Comparison of ENCODE assay signal across 13 cellular contexts in the genomic region with DNA sequence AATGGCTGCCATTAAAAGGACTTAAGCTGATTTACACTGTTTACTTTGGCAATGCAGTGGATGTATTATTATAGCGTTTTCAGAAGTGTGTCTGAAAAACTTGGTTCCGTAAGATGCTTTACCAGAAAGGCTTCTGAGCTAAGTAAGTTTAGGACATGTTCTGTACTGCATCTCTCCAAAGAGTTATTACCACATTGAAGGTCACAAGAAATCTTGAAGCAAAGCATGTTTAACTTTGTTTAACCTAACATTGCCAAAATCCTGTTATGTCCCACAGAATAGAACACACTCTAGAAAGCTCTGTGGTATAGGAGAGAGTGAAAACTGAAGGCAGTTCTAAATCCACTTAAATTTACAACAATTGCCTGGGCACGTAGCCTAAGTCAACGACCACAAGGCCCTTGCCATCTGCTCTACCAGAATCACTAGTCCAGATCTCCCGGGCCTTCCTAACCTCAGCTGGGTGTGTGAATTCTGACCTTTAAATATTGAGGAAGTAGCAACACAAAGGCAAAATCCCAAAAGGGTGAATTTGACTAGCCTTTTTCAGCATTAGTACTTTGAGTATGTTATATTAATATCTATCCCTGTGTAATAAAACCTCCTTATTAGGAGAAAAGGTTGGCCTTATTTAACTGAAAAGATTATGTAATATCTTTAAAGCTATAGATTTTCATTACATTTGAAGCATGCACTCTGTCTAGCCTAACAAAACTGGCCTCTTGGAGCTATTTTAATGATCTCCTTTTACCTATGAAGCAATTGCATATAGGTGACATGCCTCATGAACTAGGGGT. TPM values are rescaled to one million over a fixed set of nuclear protein-coding genes. Genes with fewer than 3 reads are reported as not detected.
A peak's percentile ranks its signal among the peaks of the same experiment; 100 is the strongest.
DNase-seq lines count a peak whose midpoint lies in the region; ATAC-seq, FAIRE-seq and TF ChIP-seq lines count a peak whose summit lies in the region.
"Had no signal": no experiment of that assay in that cellular context is flagged by ENCODE, and none has a peak within 500 bp of the region (broad histone marks: within the 10 kb centered on the region; RNA-seq: fewer than 3 reads in every experiment).

No MANE protein-coding gene starts in this region.

- H3K9me3 ChIP-seq in astrocyte (ENCODE audit: insufficient read depth, low read depth, low read length), result no peaks in the 10 kb centered on the region
- H3K9me3 ChIP-seq in muscle layer of colon (ENCODE audit: low read length), result no peaks in the 10 kb centered on the region
- peaks cover 4% of the 10 kb centered on the region for H3K9me3 ChIP-seq in T-helper 17 cell (ENCODE audit: control insufficient read depth, low read length, poor library complexity, severe bottlenecking)

- no peaks in the 10 kb centered on the region for H3K79me2 ChIP-seq in astrocyte (ENCODE audit: insufficient read depth, low read length)

- no peaks in the 10 kb centered on the region for H3K27me3 ChIP-seq in astrocyte (ENCODE audit: insufficient read depth, low read length)
- no peaks in the 10 kb centered on the region for H3K27me3 ChIP-seq in muscle layer of colon (ENCODE audit: control insufficient read depth in 1 of 2, insufficient read depth in 2 of 2, low read length in 2 of 2)

- H3K4me3 Mint-ChIP-seq in astrocyte (ENCODE audit: unreplicated experiment), result no peak overlapping the region
- H3K4me3 Mint-ChIP-seq in T-helper 17 cell, result no peak overlapping the region
- H3K4me3 Mint-ChIP-seq in effector memory CD8-positive, alpha-beta T cell, result no peak overlapping the region
- H3K4me3 Mint-ChIP-seq: activated CD8-positive, alpha-beta memory T cell treated with anti-CD3 and anti-CD28 coated beads, Interleukin-2, amount 10 ng/mL, durations not matched to agents 7 days and 5 days; dendritic cell treated with granulocyte-macrophage colony-stimulating factor and Interleukin-4, amounts not matched to agents 40 ng/mL and 50 ng/mL, for 4 days had no signal

- peak; percentile 92 for DNase-seq in DMS153 treated with DMSO at 0.1 percent for 48 hours (lab: John Stamatoyannopoulos, UW; ENCODE audit: unreplicated experiment)
- peak; percentile 95 for DNase-seq in NCI-H2029 treated with DMSO at 0.1 percent for 48 hours (lab: John Stamatoyannopoulos, UW)
- DNase-seq in astrocyte (ENCODE audit: low read depth), result peak; percentile 31
- no peak for DNase-seq in T-helper 17 cell
- no peak for DNase-seq in effector memory CD8-positive, alpha-beta T cell
- no peak for DNase-seq in SKM-1 treated with dmso at 0.1 percent for 144 hours (lab: John Stamatoyannopoulos, UW; ENCODE audit: unreplicated experiment)
- DNase-seq in central memory CD4-positive, alpha-beta T cell, result no peak
- DNase-seq: activated CD8-positive, alpha-beta memory T cell treated with anti-CD3 and anti-CD28 coated beads, Interleukin-2, amount 10 ng/mL, durations not matched to agents 7 days and 5 days; retina; SIG-M5 had no signal

- H3K4me3 ChIP-seq in astrocyte (ENCODE audit: insufficient read depth, low read depth, low read length) (no peak overlapping the region), muscle layer of colon (ENCODE audit: low read depth in 1 of 2, low read length in 2 of 2) (no peak overlapping the region)

- H4K20me1 ChIP-seq in astrocyte (ENCODE audit: insufficient read depth, low read length), result no peaks in the 10 kb centered on the region

- H3K9ac ChIP-seq in astrocyte (ENCODE audit: low read length) (no peak overlapping the region), muscle layer of colon (ENCODE audit: low read length) (no peak overlapping the region)

- TF ChIP-seq CTCF in astrocyte (IDR thresholded peaks at IDR 0.05; ENCODE audit: insufficient read depth, low read depth, low read length), result no peak

- H3K9me3 Mint-ChIP-seq in astrocyte (ENCODE audit: unreplicated experiment), result no peaks in the 10 kb centered on the region
- H3K9me3 Mint-ChIP-seq in effector memory CD8-positive, alpha-beta T cell, result peaks cover 0 to 2% of the 10 kb centered on the region in 2 donors
- H3K9me3 Mint-ChIP-seq: dendritic cell treated with granulocyte-macrophage colony-stimulating factor and Interleukin-4, amounts not matched to agents 40 ng/mL and 50 ng/mL, for 4 days had no signal

- ATAC-seq in T-helper 17 cell, result no peak
- no peak for ATAC-seq in effector memory CD8-positive, alpha-beta T cell (replicated peaks)
- ATAC-seq: activated CD8-positive, alpha-beta memory T cell treated with anti-CD3 and anti-CD28 coated beads, Interleukin-2, amount 10 ng/mL, durations not matched to agents 7 days and 5 days had no signal

- H3K4me1 Mint-ChIP-seq in astrocyte (ENCODE audit: low read depth, unreplicated experiment) (peaks cover 10% of the 10 kb centered on the region), T-helper 17 cell (peaks cover 19% of the 10 kb centered on the region)
- peaks cover 8 to 11% of the 10 kb centered on the region in 2 donors for H3K4me1 Mint-ChIP-seq in effector memory CD8-positive, alpha-beta T cell (ENCODE audit: low read depth in 2 of 2)

- FAIRE-seq in astrocyte (lab: Jason Lieb, UNC), result no peak
- FAIRE-seq: HTR-8/SVneo had no signal

- H3K4me2 ChIP-seq in astrocyte (ENCODE audit: low read length), result no peak overlapping the region

- peaks cover 16% of the 10 kb centered on the region for H3K4me1 ChIP-seq in astrocyte (ENCODE audit: insufficient read depth, low read length)
- H3K4me1 ChIP-seq in muscle layer of colon (ENCODE audit: insufficient read depth, low read length), result peaks cover 20% of the 10 kb centered on the region

- H3K27ac Mint-ChIP-seq in astrocyte (ENCODE audit: unreplicated experiment) (no peak overlapping the region), T-helper 17 cell (no peak overlapping the region)
- H3K27ac Mint-ChIP-seq in effector memory CD8-positive, alpha-beta T cell, result no peak overlapping the region
- H3K27ac Mint-ChIP-seq: activated CD8-positive, alpha-beta memory T cell treated with anti-CD3 and anti-CD28 coated beads, Interleukin-2, amount 10 ng/mL, durations not matched to agents 7 days and 5 days; dendritic cell treated with granulocyte-macrophage colony-stimulating factor and Interleukin-4, amounts not matched to agents 40 ng/mL and 50 ng/mL, for 4 days had no signal

- H3K36me3 Mint-ChIP-seq in astrocyte (ENCODE audit: low read depth, unreplicated experiment), result no peaks in the 10 kb centered on the region
- no peaks in the 10 kb centered on the region for H3K36me3 Mint-ChIP-seq in T-helper 17 cell (ENCODE audit: low read depth)
- peaks cover 5% of the 10 kb centered on the region for H3K36me3 Mint-ChIP-seq in effector memory CD8-positive, alpha-beta T cell (ENCODE audit: insufficient read depth)
- H3K36me3 Mint-ChIP-seq: activated CD8-positive, alpha-beta memory T cell treated with anti-CD3 and anti-CD28 coated beads, Interleukin-2, amount 10 ng/mL, durations not matched to agents 7 days and 5 days had no signal

- H2AFZ ChIP-seq in astrocyte (ENCODE audit: low read depth, low read length), result no peak overlapping the region

- H3K36me3 ChIP-seq in astrocyte (ENCODE audit: insufficient read depth, low read length), result no peaks in the 10 kb centered on the region
- H3K36me3 ChIP-seq in muscle layer of colon (ENCODE audit: insufficient read depth, low read length), result no peaks in the 10 kb centered on the region

- no peak overlapping the region for H3K27ac ChIP-seq in astrocyte (ENCODE audit: low read depth, low read length)
- H3K27ac ChIP-seq in muscle layer of colon (ENCODE audit: low read depth, low read length), result peak overlapping the region; percentile 82

- H3K27me3 Mint-ChIP-seq in astrocyte (ENCODE audit: low read depth, unreplicated experiment) (no peaks in the 10 kb centered on the region), T-helper 17 cell (peaks cover 7% of the 10 kb centered on the region)
- H3K27me3 Mint-ChIP-seq in effector memory CD8-positive, alpha-beta T cell, result peaks cover 0 to 3% of the 10 kb centered on the region in 2 donors
- H3K27me3 Mint-ChIP-seq: dendritic cell treated with granulocyte-macrophage colony-stimulating factor and Interleukin-4, amounts not matched to agents 40 ng/mL and 50 ng/mL, for 4 days had no signal

RNA-seq across cellular contexts. Expression of a gene that starts 4.4 kb away (rescaled TPM):
- total RNA-seq in astrocyte, result 8.1 and 10.2 TPM in 2 replicates
- 1 to 10 TPM; 1.1 to 4.2 TPM for total RNA-seq in T-helper 17 cell

Comparison
In these comparisons a context has a peak if more than half of its experiments do, and no peak if none do; other contexts are left out.
1. DNase-seq: peak in DMS153 treated with DMSO at 0.1 percent for 48 hours (single experiment), NCI-H2029 treated with DMSO at 0.1 percent for 48 hours (single experiment) and astrocyte (single experiment); none in T-helper 17 cell (0 of 3), effector memory CD8-positive, alpha-beta T cell (0 of 3), SKM-1 treated with dmso at 0.1 percent for 144 hours (single experiment) and central memory CD4-positive, alpha-beta T cell (single experiment).